In the genomic region with DNA sequence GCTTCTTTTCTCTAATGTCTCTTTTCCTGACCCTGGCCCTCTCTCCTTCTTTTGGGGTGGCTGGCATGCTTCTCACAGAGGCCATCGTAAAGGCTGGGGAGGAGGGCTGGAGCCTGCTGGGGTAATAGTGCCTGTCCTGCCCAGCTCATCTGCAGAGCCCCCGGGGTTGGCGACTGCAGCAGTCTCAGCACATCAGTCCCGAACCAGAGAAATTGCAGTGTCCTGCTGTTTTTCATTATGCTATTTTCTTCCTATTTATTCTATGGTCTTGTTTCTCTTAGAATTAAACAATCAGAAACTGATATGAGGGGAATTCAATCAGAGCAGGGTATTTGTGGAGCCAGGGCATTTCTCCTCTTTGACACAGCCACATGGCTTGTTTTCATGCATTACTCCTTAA, we compare ENCODE assay signal across 20 cellular contexts.
"Had no signal": no experiment of that assay in that cellular context is flagged by ENCODE, and none has a peak within 500 bp of the region (broad histone marks: within the 10 kb centered on the region; RNA-seq: fewer than 3 reads in every experiment).

No MANE protein-coding gene starts in this region.

- H3K36me3 ChIP-seq: MG63 had no signal

- H3K27me3 Mint-ChIP-seq: activated naive CD4-positive, alpha-beta T cell treated with anti-CD3 and anti-CD28 coated beads, Interleukin-2, amount 50 U/mL, for 24 hours; T-cell had no signal

- ATAC-seq: activated CD8-positive, alpha-beta T cell treated with anti-CD3 and anti-CD28 coated beads, Interleukin-2, amount 10 ng/mL, durations not matched to agents 7 days and 5 days; PC-3; T-cell had no signal

- H3K4me3 ChIP-seq: MG63 had no signal

- H3K27ac Mint-ChIP-seq: activated CD8-positive, alpha-beta T cell treated with anti-CD3 and anti-CD28 coated beads, Interleukin-2, amount 10 ng/mL, durations not matched to agents 7 days and 5 days had no signal

- H3K27me3 ChIP-seq: MG63 had no signal

- H3K4me3 Mint-ChIP-seq: activated CD8-positive, alpha-beta T cell treated with anti-CD3 and anti-CD28 coated beads, Interleukin-2, amount 10 ng/mL, durations not matched to agents 7 days and 5 days; activated naive CD4-positive, alpha-beta T cell treated with anti-CD3 and anti-CD28 coated beads, Interleukin-2, amount 50 U/mL, for 24 hours; brain; T-cell had no signal

- H3K4me2 ChIP-seq: KMS-11 had no signal

- H3K27ac ChIP-seq: KMS-11 had no signal

- H3K36me3 Mint-ChIP-seq: brain, T-cell had no signal

- H3K9ac ChIP-seq: KMS-11 had no signal

- H3K9me3 Mint-ChIP-seq: activated naive CD4-positive, alpha-beta T cell treated with anti-CD3 and anti-CD28 coated beads, Interleukin-2, amount 50 U/mL, for 24 hours; brain; T-cell had no signal

- H3K9me3 ChIP-seq: MG63 had no signal

- DNase-seq: activated CD4-positive, alpha-beta T cell treated with anti-CD3 and anti-CD28 coated beads for 48 hours; activated CD4-positive, alpha-beta T cell treated with anti-CD3 and anti-CD28 coated beads, Interleukin-2, amount 50 U/mL, for 4 hours; activated CD4-positive, CD25-positive, alpha-beta regulatory T cell treated with anti-CD3 and anti-CD28 coated beads, Interleukin-2, amount 50 U/mL, for 72 hours; activated CD8-positive, alpha-beta memory T cell treated with anti-CD3 and anti-CD28 coated beads, Interleukin-2, amount 50 U/mL, for 48 hours; activated CD8-positive, alpha-beta T cell treated with anti-CD3 and anti-CD28 coated beads, Interleukin-2, amount 10 ng/mL, durations not matched to agents 7 days and 5 days; activated T-cell treated with anti-CD3 and anti-CD28 coated beads, Interleukin-2, amount 50 U/mL, for 1 hour; amygdala; MG63; NCI-H1105 treated with DMSO at 0.1 percent for 48 hours; NCI-H146; NCI-H1930; NCI-H2171 treated with DMSO at 0.1 percent for 48 hours; NCI-H446; NCI-H524; PC-3; SHP77 treated with DMSO at 0.1 percent for 48 hours; T-cell had no signal
